8 cellular contexts compared by ENCODE assay signal in the genomic region with DNA sequence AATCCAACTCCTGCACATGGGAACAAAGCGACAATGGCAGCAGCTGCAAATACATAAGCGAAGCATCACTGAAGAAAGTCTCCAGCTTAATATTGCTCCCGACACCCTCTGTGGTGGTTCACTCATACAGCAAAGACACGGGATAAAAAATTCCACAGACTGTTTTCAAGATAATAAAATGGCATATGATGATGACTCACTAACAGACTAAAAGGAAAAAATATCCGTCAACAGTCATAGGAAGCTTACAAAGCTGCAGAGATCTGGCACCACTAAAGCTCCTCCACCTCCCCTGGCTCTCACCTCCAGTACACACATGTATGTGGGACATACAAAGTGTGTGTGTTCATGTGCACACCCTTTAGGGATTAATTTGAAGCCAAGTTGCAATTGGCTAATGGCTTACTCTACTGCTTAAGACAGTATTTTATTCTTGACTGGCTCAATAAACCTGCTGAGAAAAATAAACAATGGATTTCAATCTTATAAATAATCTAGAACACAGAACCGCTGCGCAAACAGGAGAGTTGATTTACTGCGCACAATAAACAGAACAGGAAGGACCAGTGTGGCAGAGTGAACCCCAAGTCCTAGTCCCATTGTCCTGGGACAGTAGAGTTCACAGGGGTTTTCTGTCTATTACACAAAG.
DNase-seq lines count a peak whose midpoint lies in the region; ATAC-seq, FAIRE-seq and TF ChIP-seq lines count a peak whose summit lies in the region.

No MANE protein-coding gene starts in this region.

- TF ChIP-seq CTCF in fibroblast of mammary gland (conservative IDR thresholded peaks at IDR 0.05; ENCODE audit: control insufficient read depth, insufficient read depth, low read depth, low read length) = no peak
- no peak for TF ChIP-seq CTCF in pancreas (IDR thresholded peaks at IDR 0.05)
- no peak for TF ChIP-seq CTCF in MM.1S (IDR thresholded peaks at IDR 0.05; ENCODE audit: low read length)

- H4K20me1 ChIP-seq in BLaER1 = peaks cover 100% of the 10 kb centered on the region
- no peaks in the 10 kb centered on the region for H4K20me1 ChIP-seq in MM.1S (ENCODE audit: insufficient read depth, low read length)

- H3K79me2 ChIP-seq in MM.1S (ENCODE audit: low read length) = no peaks in the 10 kb centered on the region

- H3F3A ChIP-seq in MM.1S (ENCODE audit: insufficient read depth, low read length) = no peaks in the 10 kb centered on the region

- WGBS in pancreas, 2 donors = 22 to 26% methylated on average over 8 of the region's 8 CpGs

- no peak overlapping the region for H3K27ac ChIP-seq in BLaER1
- peak overlapping the region in 3 of 4 donors; percentile 9 to 64 (median 55) for H3K27ac ChIP-seq in pancreas
- no peak overlapping the region for H3K27ac ChIP-seq in MM.1S (ENCODE audit: low read length)

- peaks cover 57% of the 10 kb centered on the region for H3K4me1 ChIP-seq in BLaER1
- H3K4me1 ChIP-seq in pancreas = peaks cover 61 to 82% (median 77%) of the 10 kb centered on the region in 3 donors
- no peaks in the 10 kb centered on the region for H3K4me1 ChIP-seq in MM.1S (ENCODE audit: low read length)

- FAIRE-seq in pancreas (lab: Jason Lieb, UNC) = no peak

- H3K4me2 ChIP-seq in BLaER1 (peak overlapping the region; percentile 55), MM.1S (ENCODE audit: low read depth, low read length) (no peak overlapping the region)

- H3K9ac ChIP-seq in BLaER1 = peak overlapping the region; percentile 43; the same call in 1 of the 2 replicates
- H3K9ac ChIP-seq in MM.1S (ENCODE audit: low read length) = no peak overlapping the region

- DNase-seq in SW480 (ENCODE audit: low spot score) (peak; percentile 69), fibroblast of mammary gland (ENCODE audit: low read depth) (peak; percentile 94), pancreas (no peak), DMS79 (lab: John Stamatoyannopoulos, UW) (no peak), MM.1S (no peak)

- no peak overlapping the region for H2AFZ ChIP-seq in MM.1S (ENCODE audit: low read length)

- peak; percentile 27 to 43 (median 37) for ATAC-seq in pancreas
- no peak for ATAC-seq in GM19324 (IDR thresholded peaks at IDR 0.05; ENCODE audit: low FRiP score, unreplicated experiment)
- no peak for ATAC-seq in HG02885 (IDR thresholded peaks at IDR 0.05; ENCODE audit: poor library complexity, unreplicated experiment)

- no peaks in the 10 kb centered on the region for H3K9me2 ChIP-seq in MM.1S (replicated peaks; ENCODE audit: insufficient read depth, low read length)

- H3K4me3 ChIP-seq in BLaER1 = no peak overlapping the region
- no peak overlapping the region for H3K4me3 ChIP-seq in fibroblast of mammary gland (ENCODE audit: control insufficient read depth, low read depth, low read length)
- no peak overlapping the region for H3K4me3 ChIP-seq in pancreas
- no peak overlapping the region for H3K4me3 ChIP-seq in MM.1S (ENCODE audit: low read length)

- H3K9me3 ChIP-seq in BLaER1 = no peaks in the 10 kb centered on the region
- H3K9me3 ChIP-seq in pancreas = no peaks in the 10 kb centered on the region
- no peaks in the 10 kb centered on the region for H3K9me3 ChIP-seq in MM.1S (replicated peaks; ENCODE audit: insufficient read depth, low read length)

- intact Hi-C loops in pancreas (cut with DNase I) = no loop called here

- H3K36me3 ChIP-seq in BLaER1 (peaks cover 50% of the 10 kb centered on the region), pancreas (no peaks in the 10 kb centered on the region), MM.1S (replicated peaks; ENCODE audit: insufficient read depth, low read length) (no peaks in the 10 kb centered on the region)

- H3K27me3 ChIP-seq in BLaER1 (no peaks in the 10 kb centered on the region), pancreas (no peaks in the 10 kb centered on the region), MM.1S (replicated peaks; ENCODE audit: insufficient read depth, low read length) (no peaks in the 10 kb centered on the region)

Comparison
In these comparisons a context has a peak if more than half of its experiments do, and no peak if none do; other contexts are left out.
1. H3K27ac ChIP-seq: peak in pancreas (3 of 4); none in BLaER1 (single experiment) and MM.1S (single experiment).
2. DNase-seq: peak in SW480 (single experiment) and fibroblast of mammary gland (single experiment); none in pancreas (0 of 6), DMS79 (single experiment) and MM.1S (single experiment).
3. ATAC-seq: peak in pancreas (4 of 4); none in GM19324 (single experiment) and HG02885 (single experiment).